9 cellular contexts compared by ENCODE assay signal in the genomic region with DNA sequence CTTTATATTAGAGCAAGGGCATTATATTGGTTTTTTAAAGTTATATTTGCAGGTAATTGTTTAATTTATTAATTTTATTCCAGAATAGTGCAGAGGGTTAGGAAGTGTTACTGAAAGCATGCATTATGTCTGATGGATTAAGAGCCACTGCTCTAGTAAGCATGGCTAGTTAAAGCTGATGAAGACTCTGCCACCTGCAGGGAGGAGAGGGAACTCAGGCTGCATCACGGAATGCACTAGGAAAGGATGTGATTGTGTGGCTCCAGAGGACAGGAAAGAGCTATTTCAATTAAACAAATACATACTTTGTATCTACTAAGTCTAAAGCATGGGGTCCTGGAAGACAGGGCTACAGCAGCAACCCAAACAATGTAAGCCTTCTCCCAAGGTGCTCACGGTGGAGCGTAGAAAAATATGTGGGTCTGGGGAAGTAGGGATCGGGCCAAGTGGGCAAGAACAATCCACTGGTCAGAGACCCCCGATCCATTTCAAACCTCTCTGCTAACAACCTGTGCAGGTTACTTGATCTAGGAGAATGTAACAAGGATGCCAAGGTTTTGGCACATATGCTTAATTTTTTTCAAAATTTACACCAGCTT. TPM values are rescaled to one million over a fixed set of nuclear protein-coding genes. Genes with fewer than 3 reads are reported as not detected.
DNase-seq lines count a peak whose midpoint lies in the region; ATAC-seq and TF ChIP-seq lines count a peak whose summit lies in the region.
"Had no signal": no experiment of that assay in that cellular context is flagged by ENCODE, and none has a peak within 500 bp of the region (broad histone marks: within the 10 kb centered on the region; RNA-seq: fewer than 3 reads in every experiment).

No MANE protein-coding gene starts in this region.

- peak; percentile 92 for TF ChIP-seq CTCF in astrocyte of the spinal cord (IDR thresholded peaks at IDR 0.05; ENCODE audit: low read depth, low read length)

- H3K9me3 ChIP-seq in MG63, result peaks cover 5% of the 10 kb centered on the region; the same call in 1 of the 2 replicates

- in situ Hi-C loops in astrocyte of the spinal cord (cut with HindIII; ENCODE audit: low sequenced_read_pairs), result no loop called here

- peak; percentile 21 for DNase-seq in NCI-H2196 (lab: John Stamatoyannopoulos, UW; ENCODE audit: unreplicated experiment)
- DNase-seq in NCI-H2196 treated with DMSO at 0.1 percent for 48 hours (lab: John Stamatoyannopoulos, UW; ENCODE audit: unreplicated experiment), result no peak
- peak; percentile 55 for DNase-seq in MG63
- peak; percentile 55 for DNase-seq in astrocyte of the spinal cord (ENCODE audit: low read depth, low spot score)
- DNase-seq in kidney glomerular epithelial cell (lab: John Stamatoyannopoulos, UW), result peak; percentile 35
- no peak for DNase-seq in DMS153 treated with DMSO at 0.1 percent for 48 hours (lab: John Stamatoyannopoulos, UW; ENCODE audit: unreplicated experiment)
- no peak for DNase-seq in OCI-M2 (lab: John Stamatoyannopoulos, UW; ENCODE audit: unreplicated experiment)
- DNase-seq: CD4-positive, CD25-positive, alpha-beta regulatory T cell had no signal

- H3K36me3 ChIP-seq in MG63, result no peaks in the 10 kb centered on the region

- H3K4me3 ChIP-seq in MG63 (no peak overlapping the region), astrocyte of the spinal cord (ENCODE audit: low read depth, low read length) (no peak overlapping the region)

- 0 out of 2 replicates have a peak, but pooled peaks cover 5% of the 10 kb centered on the region for H3K27me3 ChIP-seq in MG63

- ATAC-seq in HG02623 (IDR thresholded peaks at IDR 0.05; ENCODE audit: unreplicated experiment), result no peak

RNA-seq across cellular contexts. Expression of a gene that starts 15.3 kb away (rescaled TPM):
- not detected in 2 replicates for total RNA-seq in MG63 (2014; rRNA removed; shearing (Covaris generic); ENCODE audit: low replicate concordance)
- total RNA-seq: CD4-positive, CD25-positive, alpha-beta regulatory T cell had no signal

RNA-seq across cellular contexts. Expression of a gene that starts 48.3 kb away (rescaled TPM):
- total RNA-seq in MG63 (2014; rRNA removed; shearing (Covaris generic); ENCODE audit: low replicate concordance), result 0.26 and 1.2 TPM in 2 replicates

RNA-seq across cellular contexts. Expression of a gene that starts 52.9 kb away (rescaled TPM):
- 3.8 and 18.4 TPM in 2 replicates for total RNA-seq in MG63 (2014; rRNA removed; shearing (Covaris generic); ENCODE audit: low replicate concordance)

Comparison
In these comparisons a context has a peak if more than half of its experiments do, and no peak if none do; other contexts are left out.
1. DNase-seq: peak in NCI-H2196 (single experiment), MG63 (single experiment), astrocyte of the spinal cord (single experiment) and kidney glomerular epithelial cell (single experiment); none in NCI-H2196 treated with DMSO at 0.1 percent for 48 hours (single experiment), DMS153 treated with DMSO at 0.1 percent for 48 hours (single experiment) and OCI-M2 (single experiment).